In the genomic region with DNA sequence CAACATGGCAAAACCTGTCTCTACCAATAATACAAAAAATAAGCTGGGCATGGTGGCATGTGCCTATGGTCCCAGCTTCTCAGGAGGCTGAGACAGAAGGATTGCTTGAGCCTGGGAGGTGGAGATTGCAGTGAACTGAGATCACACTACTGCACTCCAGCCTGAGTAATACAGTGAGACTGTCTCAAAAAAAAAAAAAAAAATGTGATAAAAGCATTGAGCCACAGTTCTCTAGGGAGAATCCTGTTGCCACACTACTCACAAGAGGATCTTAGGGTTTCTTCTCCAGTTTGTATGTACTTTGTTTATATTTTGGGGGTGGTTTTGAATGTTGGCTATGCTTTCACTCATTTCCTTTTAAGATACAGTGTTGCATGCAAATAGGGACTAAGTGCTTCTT, we compare ENCODE assay signal across 16 cellular contexts.
DNase-seq lines count a peak whose midpoint lies in the region; ATAC-seq and TF ChIP-seq lines count a peak whose summit lies in the region.
"Had no signal": no experiment of that assay in that cellular context is flagged by ENCODE, and none has a peak within 500 bp of the region (broad histone marks: within the 10 kb centered on the region; RNA-seq: fewer than 3 reads in every experiment).

No MANE protein-coding gene starts in this region.

- dilution Hi-C loops in IMR-90 (cut with HindIII; ENCODE audit: low sequenced_read_pairs, unreplicated experiment), result no loop called here

- in situ Hi-C loops in IMR-90 (cut with MboI; ENCODE audit: low sequenced_read_pairs), result no loop called here

- no peak overlapping the region for H2BK20ac ChIP-seq in IMR-90 (ENCODE audit: low read depth, low read length)

- H4K8ac ChIP-seq in IMR-90 (ENCODE audit: low read depth in 2 of 2, low read length in 2 of 2), result no peak overlapping the region

- H3K4me1 ChIP-seq in IMR-90 (ENCODE audit: control insufficient read depth, insufficient read depth, low read length), result no peaks in the 10 kb centered on the region
- H3K4me1 ChIP-seq in esophagus squamous epithelium, result no peaks in the 10 kb centered on the region
- H3K4me1 ChIP-seq in naive thymus-derived CD4-positive, alpha-beta T cell (ENCODE audit: control insufficient read depth in 2 of 2, insufficient read depth in 2 of 2, low read length in 2 of 2), result no peaks in the 10 kb centered on the region
- no peaks in the 10 kb centered on the region for H3K4me1 ChIP-seq in PC-9 (replicated peaks; ENCODE audit: insufficient read depth)

- H3K27ac ChIP-seq in IMR-90 (ENCODE audit: insufficient read depth, low read length) (no peak overlapping the region), esophagus squamous epithelium (no peak overlapping the region), PC-9 (no peak overlapping the region)
- H3K27ac ChIP-seq in naive thymus-derived CD4-positive, alpha-beta T cell (ENCODE audit: low read depth, low read length), result no peak overlapping the region
- H3K27ac ChIP-seq: C4-2B had no signal

- no peak overlapping the region for H4K5ac ChIP-seq in IMR-90 (ENCODE audit: low read depth, low read length)

- no peaks in the 10 kb centered on the region for H3K27me3 Mint-ChIP-seq in naive thymus-derived CD4-positive, alpha-beta T cell

- no peak overlapping the region for H2BK15ac ChIP-seq in IMR-90 (ENCODE audit: low read depth, low read length)

- H2BK120ac ChIP-seq in IMR-90 (ENCODE audit: low read depth, low read length), result no peak overlapping the region

- H3F3A ChIP-seq in PC-9 (ENCODE audit: insufficient read depth, low read depth), result no peaks in the 10 kb centered on the region

- ATAC-seq in IMR-90 (ENCODE audit: low read depth), result peak; percentile 79
- no peak for ATAC-seq in naive thymus-derived CD4-positive, alpha-beta T cell
- ATAC-seq: HepG2 had no signal

- peak; percentile 52 for DNase-seq in IMR-90
- DNase-seq in cardiac fibroblast (ENCODE audit: low read depth in 2 of 2), result peak; percentile 41 to 68
- peak; percentile 42 for DNase-seq in fibroblast of pulmonary artery (ENCODE audit: low read depth)
- no peak for DNase-seq in esophagus squamous epithelium (lab: John Stamatoyannopoulos, UW)
- DNase-seq in naive thymus-derived CD4-positive, alpha-beta T cell, result no peak
- no peak for DNase-seq in PC-9
- DNase-seq in NCI-H1694 treated with DMSO at 0.1 percent for 48 hours (lab: John Stamatoyannopoulos, UW), result no peak
- DNase-seq: AML-193, KG1, MV-4-11, NCI-H1417, NCI-H187 treated with DMSO at 0.1 percent for 48 hours, NCI-H69, Right ventricle myocardium superior had no signal

- H3K27me3 ChIP-seq in IMR-90 (ENCODE audit: control insufficient read depth, insufficient read depth, low read length) (no peaks in the 10 kb centered on the region), esophagus squamous epithelium (no peaks in the 10 kb centered on the region), PC-9 (ENCODE audit: insufficient read depth, low read depth) (no peaks in the 10 kb centered on the region)
- H3K27me3 ChIP-seq in naive thymus-derived CD4-positive, alpha-beta T cell (ENCODE audit: control insufficient read depth in 2 of 2, insufficient read depth in 2 of 2, low read length in 2 of 2), result no peaks in the 10 kb centered on the region

- intact Hi-C loops in IMR-90 (cut with micrococcal nuclease), result no loop called here
- intact Hi-C loops in esophagus squamous epithelium (cut with DNase I), result no loop called here
- intact Hi-C loops in naive thymus-derived CD4-positive, alpha-beta T cell (cut with micrococcal nuclease), result no loop called here
- intact Hi-C loops in PC-9 (cut with micrococcal nuclease; ENCODE audit: unreplicated experiment), result no loop called here

- CTCF ChIA-PET in IMR-90 (lab: Yijun Ruan, JAX), result no interaction called here
- CTCF ChIA-PET in naive thymus-derived CD4-positive, alpha-beta T cell (lab: Charles Lee), result no interaction called here
- CTCF ChIA-PET in PC-9 (lab: Charles Lee), result no interaction called here

- POLR2A ChIA-PET in IMR-90 (lab: Charles Lee; ENCODE audit: unreplicated experiment) (no interaction called here), PC-9 (lab: Charles Lee; ENCODE audit: unreplicated experiment) (no interaction called here)
- POLR2A ChIA-PET in naive thymus-derived CD4-positive, alpha-beta T cell (lab: Charles Lee), result no interaction called here

- H3K9ac ChIP-seq in IMR-90 (ENCODE audit: low read depth, low read length), result no peak overlapping the region

- TF ChIP-seq RAD21 in IMR-90 (IDR thresholded peaks at IDR 0.05; ENCODE audit: low read length), result no peak

- H2AK5ac ChIP-seq in IMR-90 (ENCODE audit: low read depth, low read length), result no peak overlapping the region

- H3K79me1 ChIP-seq in IMR-90 (ENCODE audit: low read depth in 1 of 2, low read length in 2 of 2), result no peaks in the 10 kb centered on the region

- H2AFZ ChIP-seq in IMR-90 (replicated peaks; ENCODE audit: low read length, poor library complexity) (no peak overlapping the region), PC-9 (no peak overlapping the region)

- H2BK5ac ChIP-seq in IMR-90 (ENCODE audit: low read depth, low read length, poor library complexity, severe bottlenecking), result no peak overlapping the region

- H3K9me3 ChIP-seq in IMR-90 (ENCODE audit: control insufficient read depth, insufficient read depth, low read length) (peaks cover 3% of the 10 kb centered on the region; the same call in 1 of the 2 replicates), esophagus squamous epithelium (no peaks in the 10 kb centered on the region), PC-9 (ENCODE audit: insufficient read depth, low read depth) (no peaks in the 10 kb centered on the region)
- H3K9me3 ChIP-seq in naive thymus-derived CD4-positive, alpha-beta T cell (ENCODE audit: control insufficient read depth in 2 of 3, low read length in 3 of 3), result no peaks in the 10 kb centered on the region

- H3K56ac ChIP-seq in IMR-90 (ENCODE audit: extremely low read depth, insufficient read depth, low read length), result no peak overlapping the region

- H3K4me3 ChIP-seq in IMR-90 (ENCODE audit: insufficient read depth, low read depth, low read length) (no peak overlapping the region), cardiac fibroblast (replicated peaks in 1 of 2; ENCODE audit: low read depth in 2 of 2, low read length in 2 of 2) (no peak overlapping the region), fibroblast of pulmonary artery (replicated peaks; ENCODE audit: low read depth, low read length) (no peak overlapping the region), esophagus squamous epithelium (no peak overlapping the region), PC-9 (no peak overlapping the region)
- H3K4me3 ChIP-seq in naive thymus-derived CD4-positive, alpha-beta T cell (ENCODE audit: low read length), result no peak overlapping the region

- no peaks in the 10 kb centered on the region for H3K79me2 ChIP-seq in PC-9 (ENCODE audit: low read depth)

- H3K9me2 ChIP-seq in PC-9 (ENCODE audit: insufficient read depth), result no peaks in the 10 kb centered on the region

- H3K4me3 Mint-ChIP-seq in naive thymus-derived CD4-positive, alpha-beta T cell, result no peak overlapping the region

- peaks cover 4% of the 10 kb centered on the region; the same call in 1 of the 2 replicates for H3K36me3 ChIP-seq in IMR-90 (ENCODE audit: control insufficient read depth, insufficient read depth, low read length)
- peaks cover 0 to 10% (median 0%) of the 10 kb centered on the region in 3 donors for H3K36me3 ChIP-seq in esophagus squamous epithelium
- no peaks in the 10 kb centered on the region for H3K36me3 ChIP-seq in naive thymus-derived CD4-positive, alpha-beta T cell (ENCODE audit: control insufficient read depth in 2 of 3, insufficient read depth in 3 of 3, low read length in 3 of 3)
- H3K36me3 ChIP-seq in PC-9 (ENCODE audit: low read depth), result no peaks in the 10 kb centered on the region

- BruUV-seq in IMR-90 (replicated peaks; lab: Mats Ljungman, UMichigan) (no TSS peak), PC-9 (replicated peaks; lab: Mats Ljungman, UMichigan) (no TSS peak)

- H3K4me2 ChIP-seq in IMR-90 (ENCODE audit: low read depth, low read length), result no peak overlapping the region
- H3K4me2 ChIP-seq in PC-9, result no peak overlapping the region

- peaks cover 0 to 7% (median 0%) of the 10 kb centered on the region in 11 donors for H3K9me3 Mint-ChIP-seq in naive thymus-derived CD4-positive, alpha-beta T cell

- H3K36me3 Mint-ChIP-seq in naive thymus-derived CD4-positive, alpha-beta T cell, result peaks cover 9 to 24% (median 13%) of the 10 kb centered on the region in 5 donors

- no peak for TF ChIP-seq CTCF in IMR-90 (conservative IDR thresholded peaks at IDR 0.05; ENCODE audit: low read depth, low read length)
- no peak for TF ChIP-seq CTCF in cardiac fibroblast (IDR thresholded peaks at IDR 0.05; ENCODE audit: low read depth, low read length)
- no peak for TF ChIP-seq CTCF in fibroblast of pulmonary artery (IDR thresholded peaks at IDR 0.05; ENCODE audit: low read length, missing control alignments)
- no peak for TF ChIP-seq CTCF in esophagus squamous epithelium (IDR thresholded peaks at IDR 0.05)
- no peak for TF ChIP-seq CTCF in PC-9 (conservative IDR thresholded peaks at IDR 0.05)

- no peaks in the 10 kb centered on the region for H4K20me1 ChIP-seq in IMR-90 (ENCODE audit: insufficient read depth, low read length)
- H4K20me1 ChIP-seq in PC-9 (ENCODE audit: insufficient read depth), result no peaks in the 10 kb centered on the region

- no peak overlapping the region for H3K14ac ChIP-seq in IMR-90 (replicated peaks; ENCODE audit: low read depth, low read length)

- H2AK9ac ChIP-seq in IMR-90 (replicated peaks; ENCODE audit: low read depth, low read length, poor library complexity), result no peak overlapping the region

- no peak overlapping the region for H3K4ac ChIP-seq in IMR-90 (ENCODE audit: low read depth, low read length)

- H4K91ac ChIP-seq in IMR-90 (ENCODE audit: insufficient read depth, low read depth, low read length), result no peak overlapping the region

- H3K23ac ChIP-seq in IMR-90 (ENCODE audit: low read depth, low read length), result no peak overlapping the region

- H3K18ac ChIP-seq in IMR-90 (ENCODE audit: low read depth, low read length), result no peak overlapping the region

- TF ChIP-seq POLR2A in IMR-90 (IDR thresholded peaks at IDR 0.05; ENCODE audit: low read depth, low read length), result no peak
- TF ChIP-seq POLR2A in esophagus squamous epithelium (IDR thresholded peaks at IDR 0.05), result no peak

- H3K9me1 ChIP-seq in IMR-90 (ENCODE audit: insufficient read depth, low read length), result 0 out of 2 replicates have a peak, but pooled peaks cover 2% of the 10 kb centered on the region

- H3K4me1 Mint-ChIP-seq in naive thymus-derived CD4-positive, alpha-beta T cell, result peaks cover 0 to 3% (median 0%) of the 10 kb centered on the region in 7 donors

- no peak overlapping the region for H3K27ac Mint-ChIP-seq in naive thymus-derived CD4-positive, alpha-beta T cell

TF ChIP-seq in IMR-90, 13 proteins besides CTCF, POLR2A, EP300 and RAD21 (continues in another document):
- no peak for TF ChIP-seq MXI1 (IDR thresholded peaks at IDR 0.05; ENCODE audit: borderline replicate concordance, low read depth, low read length)
- TF ChIP-seq, protein P1, sequence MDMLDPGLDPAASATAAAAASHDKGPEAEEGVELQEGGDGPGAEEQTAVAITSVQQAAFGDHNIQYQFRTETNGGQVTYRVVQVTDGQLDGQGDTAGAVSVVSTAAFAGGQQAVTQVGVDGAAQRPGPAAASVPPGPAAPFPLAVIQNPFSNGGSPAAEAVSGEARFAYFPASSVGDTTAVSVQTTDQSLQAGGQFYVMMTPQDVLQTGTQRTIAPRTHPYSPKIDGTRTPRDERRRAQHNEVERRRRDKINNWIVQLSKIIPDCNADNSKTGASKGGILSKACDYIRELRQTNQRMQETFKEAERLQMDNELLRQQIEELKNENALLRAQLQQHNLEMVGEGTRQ (IDR thresholded peaks at IDR 0.05; ENCODE audit: low read depth, low read length), result no peak

Comparison
In these comparisons a context has a peak if more than half of its experiments do, and no peak if none do; other contexts are left out.
1. DNase-seq: peak in IMR-90 (single experiment), cardiac fibroblast (2 of 2) and fibroblast of pulmonary artery (single experiment); none in esophagus squamous epithelium (single experiment), naive thymus-derived CD4-positive, alpha-beta T cell (0 of 9), PC-9 (0 of 2) and NCI-H1694 treated with DMSO at 0.1 percent for 48 hours (single experiment).